Comparison of ENCODE assay signal across 3 cellular contexts in genomic region chr22:44186737-44187136, GRCh38.
TF ChIP-seq lines count a peak whose summit lies in the region.

No MANE protein-coding gene starts in this region.

TF ChIP-seq in IMR-90, 13 proteins besides CTCF, POLR2A, EP300 and RAD21:
- TF ChIP-seq RFX5 (IDR thresholded peaks at IDR 0.05; ENCODE audit: low read depth, low read length) (no peak), CEBPB (IDR thresholded peaks at IDR 0.05; ENCODE audit: low read depth, low read length) (no peak), MXI1 (IDR thresholded peaks at IDR 0.05; ENCODE audit: borderline replicate concordance, low read depth, low read length) (no peak), SMC3 (IDR thresholded peaks at IDR 0.05; ENCODE audit: low read depth, low read length) (no peak), NFE2L2 (IDR thresholded peaks at IDR 0.05; ENCODE audit: low read depth, low read length) (no peak), FOS (IDR thresholded peaks at IDR 0.05; ENCODE audit: low read depth, low read length) (no peak), BHLHE40 (IDR thresholded peaks at IDR 0.05; ENCODE audit: low read depth, low read length) (no peak), ELK1 (IDR thresholded peaks at IDR 0.05; ENCODE audit: borderline replicate concordance, low read depth, low read length) (no peak), MAFK (IDR thresholded peaks at IDR 0.05; ENCODE audit: low read depth, low read length) (no peak), CHD1 (IDR thresholded peaks at IDR 0.05; ENCODE audit: low read depth, low read length) (no peak), RCOR1 (IDR thresholded peaks at IDR 0.05; ENCODE audit: insufficient replicate concordance, low read length) (no peak), MAZ (IDR thresholded peaks at IDR 0.05; ENCODE audit: borderline replicate concordance, low read depth, low read length) (no peak)
- TF ChIP-seq, protein P1, sequence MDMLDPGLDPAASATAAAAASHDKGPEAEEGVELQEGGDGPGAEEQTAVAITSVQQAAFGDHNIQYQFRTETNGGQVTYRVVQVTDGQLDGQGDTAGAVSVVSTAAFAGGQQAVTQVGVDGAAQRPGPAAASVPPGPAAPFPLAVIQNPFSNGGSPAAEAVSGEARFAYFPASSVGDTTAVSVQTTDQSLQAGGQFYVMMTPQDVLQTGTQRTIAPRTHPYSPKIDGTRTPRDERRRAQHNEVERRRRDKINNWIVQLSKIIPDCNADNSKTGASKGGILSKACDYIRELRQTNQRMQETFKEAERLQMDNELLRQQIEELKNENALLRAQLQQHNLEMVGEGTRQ (IDR thresholded peaks at IDR 0.05; ENCODE audit: low read depth, low read length) = no peak

TF ChIP-seq in H1, 55 proteins besides CTCF, POLR2A, EP300 and RAD21:
- TF ChIP-seq BCL11A (IDR thresholded peaks at IDR 0.05; ENCODE audit: low read depth in 2 of 2, low read length in 2 of 2) = no peak
- TF ChIP-seq SIRT6 (IDR thresholded peaks at IDR 0.05; ENCODE audit: low read length) = no peak
- no peak for TF ChIP-seq KDM5A (IDR thresholded peaks at IDR 0.05; ENCODE audit: low read length)
- TF ChIP-seq EGR1 (IDR thresholded peaks at IDR 0.05; ENCODE audit: borderline replicate concordance, low read depth, low read length) = no peak
- no peak for TF ChIP-seq PHF8 (conservative IDR thresholded peaks at IDR 0.05; ENCODE audit: low read depth, low read length)
- no peak for TF ChIP-seq SP4 (IDR thresholded peaks at IDR 0.05; ENCODE audit: low read length)
- TF ChIP-seq SAP30 (IDR thresholded peaks at IDR 0.05; ENCODE audit: insufficient read depth, insufficient replicate concordance, low read length) = no peak

TF ChIP-seq in HEK293T, 16 proteins besides CTCF, POLR2A, EP300 and RAD21:
- TF ChIP-seq ELF4 (IDR thresholded peaks at IDR 0.05) (no peak), FOXA1 (IDR thresholded peaks at IDR 0.05) (no peak), HDGF (IDR thresholded peaks at IDR 0.05; ENCODE audit: borderline replicate concordance) (no peak), L3MBTL2 (conservative IDR thresholded peaks at IDR 0.05) (no peak), NFRKB (IDR thresholded peaks at IDR 0.05) (no peak), ARNT (IDR thresholded peaks at IDR 0.05) (no peak), BHLHE40 (IDR thresholded peaks at IDR 0.05; ENCODE audit: borderline replicate concordance) (no peak), LEF1 (IDR thresholded peaks at IDR 0.05; ENCODE audit: borderline replicate concordance) (no peak), FOXK2 (IDR thresholded peaks at IDR 0.05) (no peak), ZNF384 (IDR thresholded peaks at IDR 0.05) (no peak), SUZ12 (IDR thresholded peaks at IDR 0.05) (no peak), CTBP1 (IDR thresholded peaks at IDR 0.05; ENCODE audit: borderline replicate concordance) (no peak), TARDBP (IDR thresholded peaks at IDR 0.05) (no peak), SP1 (IDR thresholded peaks at IDR 0.05) (no peak), FOXM1 (IDR thresholded peaks at IDR 0.05; ENCODE audit: borderline replicate concordance) (no peak)
- TF ChIP-seq, protein P2, sequence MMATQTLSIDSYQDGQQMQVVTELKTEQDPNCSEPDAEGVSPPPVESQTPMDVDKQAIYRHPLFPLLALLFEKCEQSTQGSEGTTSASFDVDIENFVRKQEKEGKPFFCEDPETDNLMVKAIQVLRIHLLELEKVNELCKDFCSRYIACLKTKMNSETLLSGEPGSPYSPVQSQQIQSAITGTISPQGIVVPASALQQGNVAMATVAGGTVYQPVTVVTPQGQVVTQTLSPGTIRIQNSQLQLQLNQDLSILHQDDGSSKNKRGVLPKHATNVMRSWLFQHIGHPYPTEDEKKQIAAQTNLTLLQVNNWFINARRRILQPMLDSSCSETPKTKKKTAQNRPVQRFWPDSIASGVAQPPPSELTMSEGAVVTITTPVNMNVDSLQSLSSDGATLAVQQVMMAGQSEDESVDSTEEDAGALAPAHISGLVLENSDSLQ (IDR thresholded peaks at IDR 0.05) = no peak
TF ChIP-seq in HEK293T: peak in this region for 0.
